In the genomic region with DNA sequence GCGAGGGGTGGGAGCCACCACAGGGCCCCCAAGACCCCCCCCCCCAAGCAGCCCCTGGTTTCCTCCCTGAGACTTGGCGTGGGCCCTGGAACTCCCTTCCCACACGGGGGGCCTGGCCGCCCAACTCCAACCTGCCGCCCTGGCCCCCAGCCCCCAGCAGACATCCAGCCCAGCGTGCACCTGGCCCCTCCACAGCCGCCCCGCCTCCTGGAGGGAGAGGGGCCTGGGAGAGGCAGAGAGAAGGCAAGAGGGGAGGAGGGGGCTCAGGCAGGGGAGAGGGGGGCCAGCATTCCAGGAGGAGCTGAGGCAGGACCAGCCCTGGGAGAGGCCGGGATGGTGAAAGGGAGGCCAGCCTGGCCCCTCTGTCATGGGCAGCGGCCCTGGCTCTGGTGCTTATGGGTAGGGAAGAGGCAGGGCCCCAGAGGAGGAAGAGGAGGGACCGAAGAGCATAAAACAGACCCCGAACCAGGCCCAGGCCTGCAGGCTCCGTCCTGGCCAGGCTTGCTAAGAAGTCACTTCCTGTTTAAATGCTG, we compare ENCODE assay signal across 18 cellular contexts. TPM values are rescaled to one million over a fixed set of nuclear protein-coding genes. Genes with fewer than 3 reads are reported as not detected.
DNase-seq lines count a peak whose midpoint lies in the region; ATAC-seq and TF ChIP-seq lines count a peak whose summit lies in the region.
"Had no signal": no experiment of that assay in that cellular context is flagged by ENCODE, and none has a peak within 500 bp of the region (broad histone marks: within the 10 kb centered on the region; RNA-seq: fewer than 3 reads in every experiment).

No MANE protein-coding gene starts in this region.

- peaks cover 3% of the 10 kb centered on the region for H3F3A ChIP-seq in SK-N-SH (replicated peaks; ENCODE audit: insufficient read depth)

- POLR2A ChIA-PET in SK-N-SH (lab: Yijun Ruan, JAX): no interaction called here

- TF ChIP-seq RAD21 in SK-N-SH (IDR thresholded peaks at IDR 0.05; ENCODE audit: low read length): no peak

- H3K79me2 ChIP-seq in SK-N-SH (ENCODE audit: insufficient read depth): 0 out of 2 replicates have a peak, but pooled peaks cover 6% of the 10 kb centered on the region

- H3K4me1 Mint-ChIP-seq in progenitor cell of endocrine pancreas (ENCODE audit: low read depth): no peaks in the 10 kb centered on the region

- no peaks in the 10 kb centered on the region for H3K9me3 ChIP-seq in SK-N-SH
- H3K9me3 ChIP-seq: BLaER1, right atrium auricular region had no signal

- CTCF ChIA-PET in SK-N-SH (lab: Yijun Ruan, JAX): interaction anchor here (1.3 to 1.4 kb wide), 2 partner anchors 9 to 108 kb away, joined by 4 to 6 read pairs; no protein-coding TSS in a partner anchor

- no peaks in the 10 kb centered on the region for H3K9me2 ChIP-seq in SK-N-SH

- peaks cover 13% of the 10 kb centered on the region for H4K20me1 ChIP-seq in SK-N-SH (ENCODE audit: insufficient read depth)

- no peak overlapping the region for H2AFZ ChIP-seq in SK-N-SH (ENCODE audit: low read depth)

- H3K27me3 ChIP-seq in SK-N-SH (ENCODE audit: insufficient read depth) (no peaks in the 10 kb centered on the region), rectal smooth muscle tissue (ENCODE audit: control insufficient read depth, insufficient read depth, low read length) (no peaks in the 10 kb centered on the region)
- H3K27me3 ChIP-seq: BLaER1, right atrium auricular region had no signal

- H3K4me1 ChIP-seq in SK-N-SH (ENCODE audit: control insufficient read depth in 1 of 2, insufficient read depth in 2 of 2, low read depth in 1 of 2, low read length in 1 of 2): peaks cover 0 to 8% of the 10 kb centered on the region in 2 experiments; a peak in 1 of 4 replicates
- H3K4me1 ChIP-seq in rectal smooth muscle tissue (ENCODE audit: control insufficient read depth, insufficient read depth, low read length): peaks cover 4% of the 10 kb centered on the region
- H3K4me1 ChIP-seq: BLaER1 had no signal

- peaks cover 20% of the 10 kb centered on the region for H3K36me3 Mint-ChIP-seq in progenitor cell of endocrine pancreas (ENCODE audit: insufficient read depth)

- no peaks in the 10 kb centered on the region for H3K9me3 Mint-ChIP-seq in progenitor cell of endocrine pancreas (ENCODE audit: low read depth)
- H3K9me3 Mint-ChIP-seq: T-helper 2 cell treated with Interferon-gamma antibody and Interleukin-4, amounts not matched to agents 5 μg/mL and 100 μg/mL, for 36 hours had no signal

- TF ChIP-seq CTCF in SK-N-SH (IDR thresholded peaks at IDR 0.05) (no peak), coronary artery (IDR thresholded peaks at IDR 0.05) (no peak), progenitor cell of endocrine pancreas (IDR thresholded peaks at IDR 0.05; ENCODE audit: unreplicated experiment) (no peak)

- no peak overlapping the region for H3K27ac Mint-ChIP-seq in progenitor cell of endocrine pancreas
- H3K27ac Mint-ChIP-seq: T-helper 2 cell treated with Interferon-gamma antibody and Interleukin-4, amounts not matched to agents 5 μg/mL and 100 μg/mL, for 36 hours had no signal

- WGBS in SK-N-SH (ENCODE audit: low lambda C conversion rate): 92% methylated on average over 5 of the region's 13 CpGs

- no peak overlapping the region for H3K4me3 Mint-ChIP-seq in progenitor cell of endocrine pancreas (ENCODE audit: low read depth)
- H3K4me3 Mint-ChIP-seq: brain; T-helper 2 cell treated with Interferon-gamma antibody and Interleukin-4, amounts not matched to agents 5 μg/mL and 100 μg/mL, for 36 hours had no signal

- H3K27me3 Mint-ChIP-seq in progenitor cell of endocrine pancreas: no peaks in the 10 kb centered on the region

- H3K27ac ChIP-seq in SK-N-SH (ENCODE audit: low read depth in 2 of 2, low read length in 1 of 2) (no peak overlapping the region), coronary artery (peak overlapping the region; percentile 42 to 58), rectal smooth muscle tissue (ENCODE audit: low read depth, low read length) (peak overlapping the region; percentile 58)
- H3K27ac ChIP-seq: BLaER1, right atrium auricular region had no signal

- no peak for TF ChIP-seq EP300 in SK-N-SH (IDR thresholded peaks at IDR 0.05; ENCODE audit: borderline replicate concordance in 1 of 2, low read depth in 1 of 2, low read length in 1 of 2)

- H3K36me3 ChIP-seq in SK-N-SH (replicated peaks in 1 of 2; ENCODE audit: control insufficient read depth in 1 of 2, insufficient read depth in 2 of 2, low read length in 1 of 2) (peaks cover 25 to 32% of the 10 kb centered on the region in 2 experiments), rectal smooth muscle tissue (ENCODE audit: control insufficient read depth, insufficient read depth, low read length) (peaks cover 24% of the 10 kb centered on the region)

- H3K4me2 ChIP-seq in SK-N-SH: no peak overlapping the region
- H3K4me2 ChIP-seq: BLaER1 had no signal

- H3K4me3 ChIP-seq in SK-N-SH (ENCODE audit: low read depth in 2 of 2, low read length in 1 of 2) (no peak overlapping the region), coronary artery (no peak overlapping the region), rectal smooth muscle tissue (ENCODE audit: low read length) (no peak overlapping the region)
- H3K4me3 ChIP-seq: BLaER1, right atrium auricular region had no signal

- H3K9ac ChIP-seq in SK-N-SH (no peak overlapping the region), rectal smooth muscle tissue (ENCODE audit: low read length) (no peak overlapping the region)
- H3K9ac ChIP-seq: BLaER1 had no signal

- ATAC-seq in SK-N-SH treated with all-trans-retinoic acid at 6 μM for 48 hours: no peak; the same call in 2 of the 3 replicates
- no peak for ATAC-seq in HG03159 (IDR thresholded peaks at IDR 0.05; ENCODE audit: unreplicated experiment)
- no peak for ATAC-seq in GM21381 (IDR thresholded peaks at IDR 0.05; ENCODE audit: unreplicated experiment)

- peak; percentile 34 for DNase-seq in SK-N-SH
- DNase-seq in coronary artery (ENCODE audit: low spot score): no peak
- DNase-seq in HUDEP-2 (lab: John Stamatoyannopoulos, UW; ENCODE audit: unreplicated experiment in 76 of 76): no peak
- no peak for DNase-seq in progenitor cell of endocrine pancreas (ENCODE audit: low spot score, unreplicated experiment)
- DNase-seq: activated CD8-positive, alpha-beta memory T cell treated with anti-CD3 and anti-CD28 coated beads, Interleukin-2, amount 50 U/mL, for 48 hours; activated effector memory CD4-positive, alpha-beta T cell treated with Interleukin-2 at 50 U/mL for 16 hours; NCI-H1436 treated with DMSO at 0.1 percent for 48 hours; NCI-H524 treated with DMSO at 0.1 percent for 48 hours; RPMI8226; stimulated activated CD4-positive, alpha-beta T cell treated with anti-CD3 and anti-CD28 coated beads, Interleukin-15, amount 100 ng/mL, for 24 hours had no signal

TF ChIP-seq in SK-N-SH, 30 proteins besides CTCF, POLR2A, EP300 and RAD21 (continues in another document):
- TF ChIP-seq GABPA (IDR thresholded peaks at IDR 0.05; ENCODE audit: low read depth): no peak

TF ChIP-seq in SK-N-SH treated with all-trans-retinoic acid at 6 μM for 48 hours, 23 proteins besides CTCF, POLR2A, EP300 and RAD21:
- TF ChIP-seq ARNTL (CRISPR knock-in tag; IDR thresholded peaks at IDR 0.05; ENCODE audit: borderline replicate concordance, low read depth): no peak
- TF ChIP-seq ZNF70 (CRISPR knock-in tag; IDR thresholded peaks at IDR 0.05): no peak
- no peak for TF ChIP-seq ZFP3 (CRISPR knock-in tag; IDR thresholded peaks at IDR 0.05)
- no peak for TF ChIP-seq ISL1 (CRISPR knock-in tag; IDR thresholded peaks at IDR 0.05)
- TF ChIP-seq, protein P1, sequence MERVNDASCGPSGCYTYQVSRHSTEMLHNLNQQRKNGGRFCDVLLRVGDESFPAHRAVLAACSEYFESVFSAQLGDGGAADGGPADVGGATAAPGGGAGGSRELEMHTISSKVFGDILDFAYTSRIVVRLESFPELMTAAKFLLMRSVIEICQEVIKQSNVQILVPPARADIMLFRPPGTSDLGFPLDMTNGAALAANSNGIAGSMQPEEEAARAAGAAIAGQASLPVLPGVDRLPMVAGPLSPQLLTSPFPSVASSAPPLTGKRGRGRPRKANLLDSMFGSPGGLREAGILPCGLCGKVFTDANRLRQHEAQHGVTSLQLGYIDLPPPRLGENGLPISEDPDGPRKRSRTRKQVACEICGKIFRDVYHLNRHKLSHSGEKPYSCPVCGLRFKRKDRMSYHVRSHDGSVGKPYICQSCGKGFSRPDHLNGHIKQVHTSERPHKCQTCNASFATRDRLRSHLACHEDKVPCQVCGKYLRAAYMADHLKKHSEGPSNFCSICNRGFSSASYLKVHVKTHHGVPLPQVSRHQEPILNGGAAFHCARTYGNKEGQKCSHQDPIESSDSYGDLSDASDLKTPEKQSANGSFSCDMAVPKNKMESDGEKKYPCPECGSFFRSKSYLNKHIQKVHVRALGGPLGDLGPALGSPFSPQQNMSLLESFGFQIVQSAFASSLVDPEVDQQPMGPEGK (CRISPR knock-in tag; IDR thresholded peaks at IDR 0.05; ENCODE audit: borderline replicate concordance): no peak
- TF ChIP-seq ESRRG (CRISPR knock-in tag; IDR thresholded peaks at IDR 0.05): no peak
- TF ChIP-seq, protein P2, sequence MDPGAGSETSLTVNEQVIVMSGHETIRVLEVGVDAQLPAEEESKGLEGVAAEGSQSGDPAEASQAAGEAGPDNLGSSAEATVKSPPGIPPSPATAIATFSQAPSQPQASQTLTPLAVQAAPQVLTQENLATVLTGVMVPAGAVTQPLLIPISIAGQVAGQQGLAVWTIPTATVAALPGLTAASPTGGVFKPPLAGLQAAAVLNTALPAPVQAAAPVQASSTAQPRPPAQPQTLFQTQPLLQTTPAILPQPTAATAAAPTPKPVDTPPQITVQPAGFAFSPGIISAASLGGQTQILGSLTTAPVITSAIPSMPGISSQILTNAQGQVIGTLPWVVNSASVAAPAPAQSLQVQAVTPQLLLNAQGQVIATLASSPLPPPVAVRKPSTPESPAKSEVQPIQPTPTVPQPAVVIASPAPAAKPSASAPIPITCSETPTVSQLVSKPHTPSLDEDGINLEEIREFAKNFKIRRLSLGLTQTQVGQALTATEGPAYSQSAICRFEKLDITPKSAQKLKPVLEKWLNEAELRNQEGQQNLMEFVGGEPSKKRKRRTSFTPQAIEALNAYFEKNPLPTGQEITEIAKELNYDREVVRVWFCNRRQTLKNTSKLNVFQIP (CRISPR knock-in tag; IDR thresholded peaks at IDR 0.05; ENCODE audit: borderline replicate concordance, low read depth): no peak
- TF ChIP-seq ZFP30 (CRISPR knock-in tag; IDR thresholded peaks at IDR 0.05): no peak

RNA-seq across cellular contexts. Expression of a gene that starts 16.7 kb away (rescaled TPM):
- polyA plus RNA-seq in SK-N-SH (2012; rRNA removed): 0.18 and 0.19 TPM in 2 replicates
- 0.17 and 0.26 TPM in 2 replicates for polyA plus RNA-seq in SK-N-SH (2012; cell fraction: cytosol; rRNA removed)
- 0.27 and 0.36 TPM in 2 replicates for polyA plus RNA-seq in SK-N-SH (2012; cell fraction: nucleus; rRNA removed)
- total RNA-seq in progenitor cell of endocrine pancreas: not detected in 2 replicates

RNA-seq across cellular contexts. Expression of a gene that starts 22.8 kb away (rescaled TPM):
- 41.3 and 54.1 TPM in 2 replicates for polyA plus RNA-seq in SK-N-SH (2012; rRNA removed)
- polyA plus RNA-seq in SK-N-SH (2012; cell fraction: cytosol; rRNA removed): 25.3 and 37.7 TPM in 2 replicates
- polyA plus RNA-seq in SK-N-SH (2012; cell fraction: nucleus; rRNA removed): 114 and 150 TPM in 2 replicates
- 55.0 and 57.1 TPM in 2 replicates for total RNA-seq in progenitor cell of endocrine pancreas

Comparison
In these comparisons a context has a peak if more than half of its experiments do, and no peak if none do; other contexts are left out.
1. H3K27ac ChIP-seq: peak in coronary artery (2 of 2) and rectal smooth muscle tissue (single experiment); none in SK-N-SH (0 of 2).